8 cellular contexts compared by ENCODE assay signal in the genomic region with DNA sequence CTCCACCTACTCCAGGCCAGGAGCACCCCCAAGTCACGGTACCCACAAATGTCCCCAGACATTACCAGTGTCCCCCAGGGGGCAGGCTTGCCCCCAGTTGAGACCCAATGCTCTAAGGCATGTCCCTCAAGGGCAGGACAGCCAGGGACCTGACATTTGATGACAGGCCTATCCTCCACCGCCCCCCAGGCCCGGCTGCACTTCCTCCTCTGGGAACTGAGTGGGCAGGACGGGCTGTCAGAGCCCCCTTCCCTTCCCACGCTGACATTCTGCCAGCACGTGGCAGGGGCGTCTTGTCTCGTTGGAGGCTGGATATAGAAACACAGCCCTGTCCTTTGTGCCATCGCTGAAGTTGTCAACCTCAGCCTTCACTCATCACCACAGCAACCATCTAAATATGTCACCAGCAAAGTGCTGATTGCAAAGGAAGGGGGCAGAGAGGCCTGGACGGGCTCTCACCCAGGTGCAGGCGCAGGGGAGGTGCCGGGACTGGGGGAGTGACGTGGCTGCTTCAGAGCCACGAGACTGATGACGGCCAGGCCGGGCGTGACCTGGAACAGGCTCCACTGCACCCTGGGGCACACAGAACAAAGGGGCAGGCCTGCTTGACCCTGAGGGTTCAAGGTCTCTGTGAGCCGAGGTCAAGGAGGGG. TPM values are rescaled to one million over a fixed set of nuclear protein-coding genes. Genes with fewer than 3 reads are reported as not detected.
DNase-seq lines count a peak whose midpoint lies in the region; ATAC-seq and TF ChIP-seq lines count a peak whose summit lies in the region.

No MANE protein-coding gene starts in this region.

- intact Hi-C loops in mucosa of descending colon (cut with DNase I, micrococcal nuclease) = no loop called here

- no peak overlapping the region for H3K4me3 ChIP-seq in mucosa of descending colon

- no peaks in the 10 kb centered on the region for H3K9me3 ChIP-seq in mucosa of descending colon

- H3K36me3 ChIP-seq in mucosa of descending colon (ENCODE audit: low read depth) = no peaks in the 10 kb centered on the region

- H3K9me3 Mint-ChIP-seq in activated naive CD8-positive, alpha-beta T cell treated with anti-CD3 and anti-CD28 coated beads for 36 hours = peaks cover 2% of the 10 kb centered on the region

- no peaks in the 10 kb centered on the region for H3K36me3 Mint-ChIP-seq in activated naive CD8-positive, alpha-beta T cell treated with anti-CD3 and anti-CD28 coated beads for 36 hours

- TF ChIP-seq CTCF in GM12873 (IDR thresholded peaks at IDR 0.05; ENCODE audit: insufficient read depth, low read depth, low read length, missing control alignments) (peak; percentile 53), mucosa of descending colon (IDR thresholded peaks at IDR 0.05) (no peak)

- no peaks in the 10 kb centered on the region for H3K27me3 Mint-ChIP-seq in activated naive CD8-positive, alpha-beta T cell treated with anti-CD3 and anti-CD28 coated beads for 36 hours

- peak; percentile 11 for DNase-seq in activated naive CD8-positive, alpha-beta T cell treated with anti-CD3 and anti-CD28 coated beads for 36 hours
- DNase-seq in mucosa of descending colon (peak in 2 of 3 donors; percentile 47 to 76), NCI-H446 (lab: John Stamatoyannopoulos, UW) (no peak), NCI-H526 (lab: John Stamatoyannopoulos, UW) (no peak), ureter (ENCODE audit: low spot score) (no peak), AG20443 (ENCODE audit: low spot score) (no peak)

- no peak overlapping the region for H3K4me3 Mint-ChIP-seq in activated naive CD8-positive, alpha-beta T cell treated with anti-CD3 and anti-CD28 coated beads for 36 hours

- H3K27ac Mint-ChIP-seq in activated naive CD8-positive, alpha-beta T cell treated with anti-CD3 and anti-CD28 coated beads for 36 hours = no peak overlapping the region

- H3K4me1 Mint-ChIP-seq in activated naive CD8-positive, alpha-beta T cell treated with anti-CD3 and anti-CD28 coated beads for 36 hours = peaks cover 2% of the 10 kb centered on the region

- ATAC-seq in HG02571 (IDR thresholded peaks at IDR 0.05; ENCODE audit: unreplicated experiment) = peak; percentile 74
- ATAC-seq in mucosa of descending colon = peak; percentile 80

- H3K4me1 ChIP-seq in mucosa of descending colon (ENCODE audit: low read depth) = no peaks in the 10 kb centered on the region

RNA-seq across cellular contexts. Expression of gene GNG7, which starts 38.4 kb away (rescaled TPM):
- under 1 TPM; 0.36 to 0.45 TPM for total RNA-seq in activated naive CD8-positive, alpha-beta T cell treated with anti-CD3 and anti-CD28 coated beads for 36 hours
- total RNA-seq in mucosa of descending colon = 1 to 10 TPM; 2.5 to 6.9 (median 2.9) TPM
- 6.2 TPM for total RNA-seq in ureter

RNA-seq across cellular contexts. Expression of gene DIRAS1, which starts 57.1 kb away (rescaled TPM):
- under 1 TPM in 1 of 2 experiments, not detected in 1; 0.16 TPM for total RNA-seq in activated naive CD8-positive, alpha-beta T cell treated with anti-CD3 and anti-CD28 coated beads for 36 hours
- 1 to 10 TPM in 1 of 3 donors, under 1 TPM in 2; 0.20 to 1.7 (median 0.80) TPM for total RNA-seq in mucosa of descending colon
- 1.6 TPM for total RNA-seq in ureter

Comparison
In these comparisons a context has a peak if more than half of its experiments do, and no peak if none do; other contexts are left out.
1. DNase-seq: peak in activated naive CD8-positive, alpha-beta T cell treated with anti-CD3 and anti-CD28 coated beads for 36 hours (single experiment) and mucosa of descending colon (2 of 3); none in NCI-H446 (0 of 2), NCI-H526 (0 of 2), ureter (single experiment) and AG20443 (single experiment).